ENCODE assay signal across 1 cellular context in the genomic region with DNA sequence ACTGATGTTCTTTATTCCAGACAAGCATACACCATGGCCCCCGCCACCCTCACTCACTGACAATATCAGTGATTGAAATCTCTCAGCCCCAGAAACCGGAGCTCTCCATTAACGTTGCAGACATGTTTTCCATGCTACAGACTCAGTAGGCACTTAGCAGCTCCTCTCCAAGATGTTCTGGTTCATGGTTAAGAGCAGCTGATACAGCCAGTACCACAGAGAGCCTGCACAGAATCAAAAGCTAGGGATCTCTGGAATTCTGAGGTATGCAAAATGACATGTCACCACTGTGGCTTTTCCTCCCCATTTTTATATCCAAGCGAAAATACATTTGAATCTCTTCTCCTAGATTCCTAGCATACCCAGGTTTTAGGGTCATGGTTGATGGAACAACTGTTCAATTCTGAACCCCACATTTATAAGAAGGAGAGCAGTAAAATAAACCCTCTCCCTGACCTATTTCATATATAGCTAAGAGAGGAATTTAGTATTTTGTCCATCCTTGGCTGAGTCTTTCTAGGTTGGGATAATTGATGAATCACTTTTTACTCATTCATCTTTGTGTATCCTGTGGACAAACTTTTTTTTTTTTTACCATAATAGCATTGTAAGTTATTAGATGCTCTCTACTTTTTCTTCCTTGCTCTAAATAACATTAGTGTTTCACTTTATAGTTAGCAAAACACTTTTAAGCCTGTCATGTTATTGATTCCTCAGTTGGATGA.
TF ChIP-seq lines count a peak whose summit lies in the region.

No MANE protein-coding gene starts in this region.

TF ChIP-seq in GM23338, 12 proteins besides CTCF, POLR2A, EP300 and RAD21 (continued from another document):
- TF ChIP-seq CREB1 (CRISPR knock-in tag; IDR thresholded peaks at IDR 0.05; ENCODE audit: low read depth) (no peak), ZNF114 (CRISPR knock-in tag; IDR thresholded peaks at IDR 0.05) (no peak), POLR2AphosphoS5 (IDR thresholded peaks at IDR 0.05; ENCODE audit: low read depth) (no peak), STAT1 (IDR thresholded peaks at IDR 0.05; ENCODE audit: unreplicated experiment) (no peak), NANOG (IDR thresholded peaks at IDR 0.05; ENCODE audit: borderline replicate concordance) (no peak), EZH2phosphoT487 (IDR thresholded peaks at IDR 0.05; ENCODE audit: unreplicated experiment) (no peak), ZNF462 (CRISPR knock-in tag; IDR thresholded peaks at IDR 0.05) (no peak), EZH2 (IDR thresholded peaks at IDR 0.05; ENCODE audit: low read depth, unreplicated experiment) (no peak), JUNB (IDR thresholded peaks at IDR 0.05; ENCODE audit: unreplicated experiment) (no peak), ZNF331 (CRISPR knock-in tag; IDR thresholded peaks at IDR 0.05; ENCODE audit: low read depth) (no peak)
- TF ChIP-seq, protein P1, sequence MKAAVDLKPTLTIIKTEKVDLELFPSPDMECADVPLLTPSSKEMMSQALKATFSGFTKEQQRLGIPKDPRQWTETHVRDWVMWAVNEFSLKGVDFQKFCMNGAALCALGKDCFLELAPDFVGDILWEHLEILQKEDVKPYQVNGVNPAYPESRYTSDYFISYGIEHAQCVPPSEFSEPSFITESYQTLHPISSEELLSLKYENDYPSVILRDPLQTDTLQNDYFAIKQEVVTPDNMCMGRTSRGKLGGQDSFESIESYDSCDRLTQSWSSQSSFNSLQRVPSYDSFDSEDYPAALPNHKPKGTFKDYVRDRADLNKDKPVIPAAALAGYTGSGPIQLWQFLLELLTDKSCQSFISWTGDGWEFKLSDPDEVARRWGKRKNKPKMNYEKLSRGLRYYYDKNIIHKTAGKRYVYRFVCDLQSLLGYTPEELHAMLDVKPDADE (IDR thresholded peaks at IDR 0.05): no peak
